ENCODE assay signal across 2 cellular contexts in genomic region chr7:121505540-121506182, GRCh38.
TF ChIP-seq lines count a peak whose summit lies in the region.

No MANE protein-coding gene starts in this region.

TF ChIP-seq in SK-N-SH, 30 proteins besides CTCF, POLR2A, EP300 and RAD21 (continued from another document):
- no peak for TF ChIP-seq NFIC (IDR thresholded peaks at IDR 0.05; ENCODE audit: borderline replicate concordance)
- no peak for TF ChIP-seq USF2 (IDR thresholded peaks at IDR 0.05; ENCODE audit: borderline replicate concordance, low read depth, low read length)
- no peak for TF ChIP-seq YY1 (IDR thresholded peaks at IDR 0.05; ENCODE audit: low read depth)
- TF ChIP-seq FOXM1 (IDR thresholded peaks at IDR 0.05; ENCODE audit: low read depth), result no peak
TF ChIP-seq in SK-N-SH: peak in this region for 0.

TF ChIP-seq in SK-N-SH treated with all-trans-retinoic acid at 6 μM for 48 hours, 23 proteins besides CTCF, POLR2A, EP300 and RAD21 (continued from another document):
- TF ChIP-seq CSRNP3 (CRISPR knock-in tag; IDR thresholded peaks at IDR 0.05) (no peak), ZFP30 (CRISPR knock-in tag; IDR thresholded peaks at IDR 0.05) (no peak), RARB (CRISPR knock-in tag; IDR thresholded peaks at IDR 0.05) (no peak), ZFP3 (CRISPR knock-in tag; IDR thresholded peaks at IDR 0.05) (no peak), CREB5 (CRISPR knock-in tag; IDR thresholded peaks at IDR 0.05; ENCODE audit: low read depth) (no peak), PPARA (CRISPR knock-in tag; IDR thresholded peaks at IDR 0.05; ENCODE audit: borderline replicate concordance) (no peak), ESRRG (CRISPR knock-in tag; IDR thresholded peaks at IDR 0.05) (no peak), ZC3H10 (CRISPR knock-in tag; IDR thresholded peaks at IDR 0.05) (no peak), CSDC2 (CRISPR knock-in tag; IDR thresholded peaks at IDR 0.05) (no peak), ZNF565 (CRISPR knock-in tag; conservative IDR thresholded peaks at IDR 0.05; ENCODE audit: low read depth) (no peak), TOX (CRISPR knock-in tag; IDR thresholded peaks at IDR 0.05; ENCODE audit: borderline replicate concordance) (no peak), TSHZ2 (CRISPR knock-in tag; IDR thresholded peaks at IDR 0.05) (no peak), ARNTL (CRISPR knock-in tag; IDR thresholded peaks at IDR 0.05; ENCODE audit: borderline replicate concordance, low read depth) (no peak), ZNF8 (CRISPR knock-in tag; IDR thresholded peaks at IDR 0.05) (no peak), POU6F1 (CRISPR knock-in tag; IDR thresholded peaks at IDR 0.05; ENCODE audit: borderline replicate concordance, low read depth) (no peak), PATZ1 (CRISPR knock-in tag; IDR thresholded peaks at IDR 0.05; ENCODE audit: borderline replicate concordance) (no peak), GLIS3 (CRISPR knock-in tag; IDR thresholded peaks at IDR 0.05) (no peak), SNAI2 (CRISPR knock-in tag; IDR thresholded peaks at IDR 0.05) (no peak), TCF4 (CRISPR knock-in tag; IDR thresholded peaks at IDR 0.05; ENCODE audit: borderline replicate concordance) (no peak)
